ENCODE assay signal across 25 cellular contexts in the genomic region with DNA sequence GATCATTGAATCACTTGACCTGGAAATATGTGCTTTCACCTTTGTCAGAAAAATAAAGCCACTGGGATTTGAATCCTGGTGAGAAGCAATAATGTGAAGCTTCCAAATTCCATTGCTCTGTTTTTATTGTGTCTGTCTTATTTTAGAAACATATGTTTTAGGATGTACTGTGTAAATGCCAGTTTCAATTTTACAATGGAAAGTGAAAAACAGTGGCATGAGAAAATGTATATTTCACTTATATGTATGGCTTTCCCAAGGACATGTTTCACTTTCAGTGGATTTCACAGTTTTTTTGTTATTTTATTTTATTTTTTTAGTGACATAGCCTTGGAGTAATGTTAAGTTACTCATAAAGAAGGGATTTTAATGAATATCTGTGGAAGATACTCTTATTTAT.
DNase-seq lines count a peak whose midpoint lies in the region; ATAC-seq, FAIRE-seq and TF ChIP-seq lines count a peak whose summit lies in the region.
"Had no signal": no experiment of that assay in that cellular context is flagged by ENCODE, and none has a peak within 500 bp of the region (broad histone marks: within the 10 kb centered on the region; RNA-seq: fewer than 3 reads in every experiment).

No MANE protein-coding gene starts in this region.

- no peaks in the 10 kb centered on the region for H3K36me3 Mint-ChIP-seq in nephron progenitor cell (ENCODE audit: low read depth)
- H3K36me3 Mint-ChIP-seq: CD8-positive, alpha-beta T cell had no signal

- DNase-seq in H54 (ENCODE audit: insufficient read length, low spot score): no peak
- peak; percentile 61 for DNase-seq in astrocyte of the spinal cord (ENCODE audit: low read depth, low spot score)
- no peak for DNase-seq in nephron progenitor cell
- no peak for DNase-seq in NK-92 treated with Interleukin-12 subunit alpha and Interleukin-12 subunit beta, amount 100 ng/mL, for 24 hours (lab: John Stamatoyannopoulos, UW)
- no peak for DNase-seq in HCEC 1CT
- DNase-seq: C1 segment of cervical spinal cord; CD8-positive, alpha-beta T cell; DND-41; H9; KG1; NCI-H1092 treated with DMSO at 0.1 percent for 48 hours; NCI-H146; NCI-H2029; NCI-H226; NCI-H510A treated with DMSO at 0.1 percent for 48 hours; NCI-H82; OCI-M1 had no signal

- ATAC-seq in GM21619 (IDR thresholded peaks at IDR 0.05; ENCODE audit: unreplicated experiment): no peak
- no peak for ATAC-seq in HG02970 (IDR thresholded peaks at IDR 0.05; ENCODE audit: low FRiP score, unreplicated experiment)
- ATAC-seq: CD8-positive, alpha-beta T cell; Right ventricle myocardium inferior had no signal

- in situ Hi-C loops in astrocyte of the spinal cord (cut with HindIII; ENCODE audit: low sequenced_read_pairs): no loop called here

- H3K4me3 ChIP-seq in astrocyte of the spinal cord (ENCODE audit: low read depth, low read length): no peak overlapping the region
- H3K4me3 ChIP-seq: SJSA1 had no signal

- H3K9me3 Mint-ChIP-seq in nephron progenitor cell: no peaks in the 10 kb centered on the region
- H3K9me3 Mint-ChIP-seq: CD8-positive, alpha-beta T cell; H9 had no signal

- H3K4me1 Mint-ChIP-seq in nephron progenitor cell: peaks cover 18% of the 10 kb centered on the region

- H3K27me3 Mint-ChIP-seq in nephron progenitor cell (ENCODE audit: low read depth, poor library complexity): no peaks in the 10 kb centered on the region

- TF ChIP-seq CTCF in astrocyte of the spinal cord (IDR thresholded peaks at IDR 0.05; ENCODE audit: low read depth, low read length) (no peak), nephron progenitor cell (IDR thresholded peaks at IDR 0.05) (no peak)

- H3K27ac Mint-ChIP-seq in nephron progenitor cell: peak overlapping the region; percentile 90
- H3K27ac Mint-ChIP-seq: CD8-positive, alpha-beta T cell had no signal

- no peak overlapping the region for H3K4me3 Mint-ChIP-seq in nephron progenitor cell
- H3K4me3 Mint-ChIP-seq: CD8-positive, alpha-beta T cell; H9 had no signal

- FAIRE-seq in H54 (lab: Jason Lieb, UNC): peak; percentile 84
- FAIRE-seq: G401.6, GM12892, GM18507, RCC 7860 had no signal

- no peak for TF ChIP-seq POLR2A in H54 (IDR thresholded peaks at IDR 0.05; ENCODE audit: low read depth, low read length)
